10 cellular contexts compared by ENCODE assay signal in the genomic region with DNA sequence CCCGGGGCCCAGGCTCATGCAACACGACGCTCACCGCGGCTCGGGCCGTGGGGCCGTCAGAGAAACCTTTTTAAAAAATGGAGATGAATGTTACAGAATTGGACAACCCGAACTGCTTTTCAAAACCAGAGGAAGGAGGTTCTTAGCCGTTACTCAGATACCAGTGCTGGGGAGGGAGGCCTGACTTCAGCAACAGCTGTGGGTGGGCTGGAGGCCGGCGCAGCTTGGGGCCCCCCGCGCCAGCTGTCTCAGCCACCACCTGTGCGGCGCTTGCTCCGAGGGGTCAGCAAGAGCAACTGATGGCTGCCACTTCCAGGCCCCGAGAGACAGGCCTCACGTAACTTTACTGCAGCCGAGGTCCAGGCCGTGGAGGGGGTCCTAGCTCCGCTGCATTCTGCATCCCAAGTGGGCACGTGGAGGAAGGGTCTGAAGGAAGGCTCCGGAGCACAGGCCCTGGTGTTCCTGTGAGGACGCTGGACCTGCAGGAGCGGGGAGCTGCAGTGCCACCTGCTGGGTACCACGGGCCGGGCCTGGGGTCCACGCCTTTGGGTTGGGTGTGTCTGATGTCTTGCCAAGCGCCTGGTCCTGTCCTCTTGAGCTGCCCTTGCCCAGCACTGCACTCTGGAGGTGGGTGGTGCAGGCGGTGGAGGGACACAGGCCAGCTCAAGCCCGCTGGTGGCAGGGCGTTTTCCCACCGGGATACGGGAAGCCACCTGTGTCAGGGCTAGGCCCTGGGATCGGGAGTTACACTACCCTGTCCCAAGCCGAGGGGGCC. TPM values are rescaled to one million over a fixed set of nuclear protein-coding genes. Genes with fewer than 3 reads are reported as not detected.
A peak's percentile ranks its signal among the peaks of the same experiment; 100 is the strongest.
DNase-seq lines count a peak whose midpoint lies in the region; ATAC-seq and TF ChIP-seq lines count a peak whose summit lies in the region.
"Had no signal": no experiment of that assay in that cellular context is flagged by ENCODE, and none has a peak within 500 bp of the region (broad histone marks: within the 10 kb centered on the region; RNA-seq: fewer than 3 reads in every experiment).

No MANE protein-coding gene starts in this region.

- DNase-seq in SHP77 (lab: John Stamatoyannopoulos, UW), result peak; percentile 32 to 40
- DNase-seq in SHP77 treated with DMSO at 0.1 percent for 48 hours (lab: John Stamatoyannopoulos, UW), result no peak
- DNase-seq in RWPE2 (ENCODE audit: low spot score), result no peak
- peak; percentile 22 for DNase-seq in astrocyte of the spinal cord (ENCODE audit: low read depth, low spot score)
- no peak for DNase-seq in kidney epithelial cell (ENCODE audit: low read depth)
- DNase-seq in stimulated activated effector memory CD8-positive, alpha-beta T cell treated with anti-CD3 and anti-CD28 coated beads, Interleukin-12 subunit alpha, Interleukin-12 subunit beta, amount 100 ng/mL, for 72 hours (ENCODE audit: low spot score in 2 of 2), result no peak

- H3K9me3 ChIP-seq in RWPE2 (ENCODE audit: severe bottlenecking), result no peaks in the 10 kb centered on the region

- no peak overlapping the region for H3K4me3 Mint-ChIP-seq in stimulated activated effector memory CD8-positive, alpha-beta T cell treated with anti-CD3 and anti-CD28 coated beads, Interleukin-12 subunit alpha, Interleukin-12 subunit beta, amount 100 ng/mL, for 72 hours
- H3K4me3 Mint-ChIP-seq: central memory CD8-positive, alpha-beta T cell; stimulated activated naive CD8-positive, alpha-beta T cell treated with anti-CD3 and anti-CD28 coated beads, Interleukin-15, Interleukin-2, amounts not matched to agents 100 ng/mL and 50 ng/mL, for 24 hours had no signal

- H3K27me3 ChIP-seq in RWPE2 (ENCODE audit: insufficient read depth, poor library complexity, severe bottlenecking) (no peaks in the 10 kb centered on the region), kidney epithelial cell (ENCODE audit: control insufficient read depth, insufficient read depth, low read length) (no peaks in the 10 kb centered on the region)

- peaks cover 96% of the 10 kb centered on the region for H3K36me3 Mint-ChIP-seq in stimulated activated effector memory CD8-positive, alpha-beta T cell treated with anti-CD3 and anti-CD28 coated beads, Interleukin-12 subunit alpha, Interleukin-12 subunit beta, amount 100 ng/mL, for 72 hours

- peaks cover 82% of the 10 kb centered on the region for H3K36me3 ChIP-seq in RWPE2 (ENCODE audit: low read depth)
- no peaks in the 10 kb centered on the region for H3K36me3 ChIP-seq in kidney epithelial cell (ENCODE audit: control insufficient read depth, insufficient read depth, low read length)

- H3K4me1 ChIP-seq in RWPE2 (ENCODE audit: insufficient read depth, poor library complexity, severe bottlenecking), result no peaks in the 10 kb centered on the region

- H3K9me3 Mint-ChIP-seq in stimulated activated effector memory CD8-positive, alpha-beta T cell treated with anti-CD3 and anti-CD28 coated beads, Interleukin-12 subunit alpha, Interleukin-12 subunit beta, amount 100 ng/mL, for 72 hours, result no peaks in the 10 kb centered on the region
- H3K9me3 Mint-ChIP-seq: central memory CD8-positive, alpha-beta T cell; stimulated activated naive CD8-positive, alpha-beta T cell treated with anti-CD3 and anti-CD28 coated beads, Interleukin-15, Interleukin-2, amounts not matched to agents 100 ng/mL and 50 ng/mL, for 24 hours had no signal

- ATAC-seq in RWPE2 (ENCODE audit: low read depth), result peak; percentile 70
- ATAC-seq in stimulated activated effector memory CD8-positive, alpha-beta T cell treated with anti-CD3 and anti-CD28 coated beads, Interleukin-12 subunit alpha, Interleukin-12 subunit beta, amount 100 ng/mL, for 72 hours, result peak; percentile 68
- ATAC-seq in GM19035 (IDR thresholded peaks at IDR 0.05; ENCODE audit: unreplicated experiment), result no peak
- no peak for ATAC-seq in HG02938 (IDR thresholded peaks at IDR 0.05; ENCODE audit: unreplicated experiment)

- peak; percentile 50 for TF ChIP-seq CTCF in RWPE2 (IDR thresholded peaks at IDR 0.05; ENCODE audit: poor library complexity, severe bottlenecking)
- peak; percentile 56 for TF ChIP-seq CTCF in astrocyte of the spinal cord (IDR thresholded peaks at IDR 0.05; ENCODE audit: low read depth, low read length)
- TF ChIP-seq CTCF in kidney epithelial cell (IDR thresholded peaks at IDR 0.05; ENCODE audit: insufficient read depth, low read length, poor library complexity, severe bottlenecking), result peak; percentile 63

- H3K4me1 Mint-ChIP-seq in stimulated activated effector memory CD8-positive, alpha-beta T cell treated with anti-CD3 and anti-CD28 coated beads, Interleukin-12 subunit alpha, Interleukin-12 subunit beta, amount 100 ng/mL, for 72 hours, result peaks cover 5% of the 10 kb centered on the region

- no peak overlapping the region for H3K27ac ChIP-seq in RWPE2 (ENCODE audit: poor library complexity, severe bottlenecking)

- peak overlapping the region; percentile 14 for H3K27ac Mint-ChIP-seq in stimulated activated effector memory CD8-positive, alpha-beta T cell treated with anti-CD3 and anti-CD28 coated beads, Interleukin-12 subunit alpha, Interleukin-12 subunit beta, amount 100 ng/mL, for 72 hours
- H3K27ac Mint-ChIP-seq: stimulated activated naive CD8-positive, alpha-beta T cell treated with anti-CD3 and anti-CD28 coated beads, Interleukin-15, Interleukin-2, amounts not matched to agents 100 ng/mL and 50 ng/mL, for 24 hours had no signal

- in situ Hi-C loops in astrocyte of the spinal cord (cut with HindIII; ENCODE audit: low sequenced_read_pairs), result no loop called here

- H3K4me3 ChIP-seq in RWPE2 (ENCODE audit: severe bottlenecking), result no peak overlapping the region
- H3K4me3 ChIP-seq in astrocyte of the spinal cord (ENCODE audit: low read depth, low read length), result no peak overlapping the region
- H3K4me3 ChIP-seq in kidney epithelial cell (ENCODE audit: low read depth, low read length), result no peak overlapping the region

RNA-seq across cellular contexts. Expression of gene THAP3, which starts 9.8 kb away (rescaled TPM):
- total RNA-seq in kidney epithelial cell, result 19.0 and 29.4 TPM in 2 replicates

RNA-seq across cellular contexts. Expression of gene PHF13, which starts 20.9 kb away (rescaled TPM):
- 8.0 and 8.8 TPM in 2 replicates for total RNA-seq in kidney epithelial cell

RNA-seq across cellular contexts. Expression of gene KLHL21, which starts 31.8 kb away (rescaled TPM):
- total RNA-seq in kidney epithelial cell, result 69.5 and 77.4 TPM in 2 replicates

RNA-seq across cellular contexts. Expression of gene ZBTB48, which starts 54.7 kb away (rescaled TPM):
- 14.2 and 18.9 TPM in 2 replicates for total RNA-seq in kidney epithelial cell

Comparison
In these comparisons a context has a peak if more than half of its experiments do, and no peak if none do; other contexts are left out.
1. DNase-seq: peak in SHP77 (2 of 2) and astrocyte of the spinal cord (single experiment); none in SHP77 treated with DMSO at 0.1 percent for 48 hours (single experiment), RWPE2 (single experiment), kidney epithelial cell (single experiment) and stimulated activated effector memory CD8-positive, alpha-beta T cell treated with anti-CD3 and anti-CD28 coated beads, Interleukin-12 subunit alpha, Interleukin-12 subunit beta, amount 100 ng/mL, for 72 hours (0 of 2).
2. ATAC-seq: peak in RWPE2 (single experiment) and stimulated activated effector memory CD8-positive, alpha-beta T cell treated with anti-CD3 and anti-CD28 coated beads, Interleukin-12 subunit alpha, Interleukin-12 subunit beta, amount 100 ng/mL, for 72 hours (single experiment); none in GM19035 (single experiment) and HG02938 (single experiment).
3. Peak in every context shown above with its lines, with median percentiles within 50 percentile points of each other: CTCF ChIP-seq.